Comparison of ENCODE assay signal across 1 cellular context in genomic region chr19:1170938-1171754, GRCh38.
TF ChIP-seq lines count a peak whose summit lies in the region.

No MANE protein-coding gene starts in this region.

TF ChIP-seq in H1, 55 proteins besides CTCF, POLR2A, EP300 and RAD21:
- TF ChIP-seq KDM5A (IDR thresholded peaks at IDR 0.05; ENCODE audit: low read length): no peak
- no peak for TF ChIP-seq SRF (IDR thresholded peaks at IDR 0.05; ENCODE audit: low read depth, low read length)
- no peak for TF ChIP-seq HDAC2 (IDR thresholded peaks at IDR 0.05; ENCODE audit: borderline replicate concordance in 1 of 2, low read depth in 2 of 2, low read length in 2 of 2)
- no peak for TF ChIP-seq SAP30 (IDR thresholded peaks at IDR 0.05; ENCODE audit: insufficient read depth, insufficient replicate concordance, low read length)
- TF ChIP-seq SIRT6 (IDR thresholded peaks at IDR 0.05; ENCODE audit: low read length): no peak
- no peak for TF ChIP-seq ASH2L (IDR thresholded peaks at IDR 0.05; ENCODE audit: low read length)
- no peak for TF ChIP-seq NRF1 (IDR thresholded peaks at IDR 0.05; ENCODE audit: low read depth, low read length)
- no peak for TF ChIP-seq HDAC6 (IDR thresholded peaks at IDR 0.05; ENCODE audit: low read depth, low read length)
- no peak for TF ChIP-seq SP1 (IDR thresholded peaks at IDR 0.05; ENCODE audit: low read depth, low read length)
- TF ChIP-seq CREB1 (IDR thresholded peaks at IDR 0.05): no peak
- no peak for TF ChIP-seq JUND (IDR thresholded peaks at IDR 0.05; ENCODE audit: low read length)
- TF ChIP-seq GABPA (IDR thresholded peaks at IDR 0.05; ENCODE audit: borderline replicate concordance, insufficient read depth, low read length): no peak
- no peak for TF ChIP-seq CBX8 (IDR thresholded peaks at IDR 0.05; ENCODE audit: borderline replicate concordance, low read depth, low read length)
- no peak for TF ChIP-seq ZNF274 (IDR thresholded peaks at IDR 0.05; ENCODE audit: borderline replicate concordance, extremely low read depth, low read length)
- no peak for TF ChIP-seq SIN3A (conservative IDR thresholded peaks at IDR 0.05 in 1 of 2, IDR thresholded peaks at IDR 0.05 in 1 of 2; ENCODE audit: low read depth in 1 of 2, low read length in 2 of 2)
